8 cellular contexts compared by ENCODE assay signal in genomic region chr11:612201-612960, GRCh38. TPM values are rescaled to one million over a fixed set of nuclear protein-coding genes. Genes with fewer than 3 reads are reported as not detected.
DNase-seq lines count a peak whose midpoint lies in the region; ATAC-seq, FAIRE-seq and TF ChIP-seq lines count a peak whose summit lies in the region.
"Had no signal": no experiment of that assay in that cellular context is flagged by ENCODE, and none has a peak within 500 bp of the region (broad histone marks: within the 10 kb centered on the region; RNA-seq: fewer than 3 reads in every experiment).

No MANE protein-coding gene starts in this region.

- FAIRE-seq in pancreas (lab: Jason Lieb, UNC) = no peak

- no peaks in the 10 kb centered on the region for H3K9me3 ChIP-seq in pancreas

- no peak overlapping the region for H3K27ac ChIP-seq in pancreas
- H3K27ac ChIP-seq: SK-N-MC had no signal

- TF ChIP-seq CTCF in GM12873 (IDR thresholded peaks at IDR 0.05; ENCODE audit: insufficient read depth, low read depth, low read length, missing control alignments) (peak; percentile 37), pancreas (IDR thresholded peaks at IDR 0.05) (no peak)

- peaks cover 0 to 9% (median 7%) of the 10 kb centered on the region in 3 donors for H3K4me1 ChIP-seq in pancreas

- H3K4me3 ChIP-seq in pancreas = no peak overlapping the region
- H3K4me3 ChIP-seq: SK-N-MC had no signal

- intact Hi-C loops in pancreas (cut with DNase I) = no loop called here

- WGBS in pancreas, 2 donors = 74 to 79% methylated on average over 27 of the region's 27 CpGs

- DNase-seq in NCI-H1105 (lab: John Stamatoyannopoulos, UW) (peak; percentile 29), dermis blood vessel endothelial cell (peak; percentile 45), pancreas (peak in 5 of 6 donors; percentile 16 to 75 (median 47)), kidney glomerular epithelial cell (lab: John Stamatoyannopoulos, UW) (no peak)
- no peak for DNase-seq in stimulated activated naive CD4-positive, alpha-beta T cell treated with Interleukin-2 at 50 U/mL for 16 hours (lab: John Stamatoyannopoulos, UW)

- ATAC-seq in pancreas = no peak
- ATAC-seq in GM19328 (IDR thresholded peaks at IDR 0.05; ENCODE audit: unreplicated experiment) = no peak

- peaks cover 2 to 58% (median 42%) of the 10 kb centered on the region in 3 donors for H3K36me3 ChIP-seq in pancreas

- H3K27me3 ChIP-seq in pancreas = no peaks in the 10 kb centered on the region

RNA-seq across cellular contexts. Expression of gene IRF7, which starts 3.4 kb away (rescaled TPM):
- total RNA-seq in dermis blood vessel endothelial cell (16.8 and 24.2 TPM in 2 replicates), pancreas (10 to 100 TPM in 2 of 6 donors, 1 to 10 TPM in 4; 4.0 to 30.0 (median 9.1) TPM)
- polyA plus RNA-seq in pancreas = 10 to 100 TPM; 33.4 to 36.6 TPM

RNA-seq across cellular contexts. Expression of gene CDHR5, which starts 12.4 kb away (rescaled TPM):
- total RNA-seq in dermis blood vessel endothelial cell = not detected in 2 replicates
- 1 to 10 TPM in 5 of 6 donors, under 1 TPM in 1; 0.61 to 2.7 (median 1.5) TPM for total RNA-seq in pancreas
- 1 to 10 TPM; 1.3 to 4.4 TPM for polyA plus RNA-seq in pancreas

RNA-seq across cellular contexts. Expression of gene SCT, which starts 14.6 kb away (rescaled TPM):
- total RNA-seq in dermis blood vessel endothelial cell (not detected in 2 replicates), pancreas (under 1 TPM in 2 of 6 donors, not detected in 4; 0.58 to 0.69 TPM)
- polyA plus RNA-seq in pancreas = not detected

RNA-seq across cellular contexts. Expression of gene DRD4, which starts 24.7 kb away (rescaled TPM):
- under 0.01 TPM in 1 of 2 replicates, not detected in the other for total RNA-seq in dermis blood vessel endothelial cell
- total RNA-seq in pancreas = 1 to 10 TPM in 1 of 6 donors, under 1 TPM in 5; 0.28 to 1.4 (median 0.66) TPM
- polyA plus RNA-seq in pancreas = 1 to 10 TPM; 2.4 TPM

RNA-seq across cellular contexts. Expression of gene PHRF1, which starts 36.1 kb away (rescaled TPM):
- total RNA-seq in dermis blood vessel endothelial cell (27.7 and 31.4 TPM in 2 replicates), pancreas (10 to 100 TPM; 11.2 to 17.2 (median 13.1) TPM)
- polyA plus RNA-seq in pancreas = 10 to 100 TPM; 15.6 to 39.3 TPM

Comparison
In these comparisons a context has a peak if more than half of its experiments do, and no peak if none do; other contexts are left out.
1. DNase-seq: peak in NCI-H1105 (single experiment), dermis blood vessel endothelial cell (single experiment) and pancreas (5 of 6); none in kidney glomerular epithelial cell (single experiment) and stimulated activated naive CD4-positive, alpha-beta T cell treated with Interleukin-2 at 50 U/mL for 16 hours (single experiment).